In the genomic region with DNA sequence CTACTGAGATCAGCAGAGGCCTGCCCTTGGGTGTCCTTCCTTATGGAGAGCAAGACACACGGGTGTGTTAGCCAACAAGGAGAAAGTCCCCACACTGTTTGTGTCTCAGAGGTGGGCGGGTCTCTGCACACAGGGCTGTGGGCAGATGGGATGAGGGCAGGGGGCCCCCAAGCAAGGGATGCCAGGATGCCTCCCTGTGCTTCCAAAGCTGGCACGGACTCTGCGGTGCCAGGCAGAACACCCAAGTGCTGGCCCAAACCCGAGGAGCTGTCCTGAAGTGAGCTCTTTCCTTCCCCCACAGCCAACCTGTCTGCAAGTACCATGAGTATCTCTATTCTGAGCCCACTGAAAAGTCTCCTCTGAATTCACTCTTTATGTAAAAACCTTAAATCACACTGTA, we compare ENCODE assay signal across 1 cellular context.
TF ChIP-seq lines count a peak whose summit lies in the region.

No MANE protein-coding gene starts in this region.

TF ChIP-seq in GM23338, 12 proteins besides CTCF, POLR2A, EP300 and RAD21 (continued from another document):
- TF ChIP-seq, protein P1, sequence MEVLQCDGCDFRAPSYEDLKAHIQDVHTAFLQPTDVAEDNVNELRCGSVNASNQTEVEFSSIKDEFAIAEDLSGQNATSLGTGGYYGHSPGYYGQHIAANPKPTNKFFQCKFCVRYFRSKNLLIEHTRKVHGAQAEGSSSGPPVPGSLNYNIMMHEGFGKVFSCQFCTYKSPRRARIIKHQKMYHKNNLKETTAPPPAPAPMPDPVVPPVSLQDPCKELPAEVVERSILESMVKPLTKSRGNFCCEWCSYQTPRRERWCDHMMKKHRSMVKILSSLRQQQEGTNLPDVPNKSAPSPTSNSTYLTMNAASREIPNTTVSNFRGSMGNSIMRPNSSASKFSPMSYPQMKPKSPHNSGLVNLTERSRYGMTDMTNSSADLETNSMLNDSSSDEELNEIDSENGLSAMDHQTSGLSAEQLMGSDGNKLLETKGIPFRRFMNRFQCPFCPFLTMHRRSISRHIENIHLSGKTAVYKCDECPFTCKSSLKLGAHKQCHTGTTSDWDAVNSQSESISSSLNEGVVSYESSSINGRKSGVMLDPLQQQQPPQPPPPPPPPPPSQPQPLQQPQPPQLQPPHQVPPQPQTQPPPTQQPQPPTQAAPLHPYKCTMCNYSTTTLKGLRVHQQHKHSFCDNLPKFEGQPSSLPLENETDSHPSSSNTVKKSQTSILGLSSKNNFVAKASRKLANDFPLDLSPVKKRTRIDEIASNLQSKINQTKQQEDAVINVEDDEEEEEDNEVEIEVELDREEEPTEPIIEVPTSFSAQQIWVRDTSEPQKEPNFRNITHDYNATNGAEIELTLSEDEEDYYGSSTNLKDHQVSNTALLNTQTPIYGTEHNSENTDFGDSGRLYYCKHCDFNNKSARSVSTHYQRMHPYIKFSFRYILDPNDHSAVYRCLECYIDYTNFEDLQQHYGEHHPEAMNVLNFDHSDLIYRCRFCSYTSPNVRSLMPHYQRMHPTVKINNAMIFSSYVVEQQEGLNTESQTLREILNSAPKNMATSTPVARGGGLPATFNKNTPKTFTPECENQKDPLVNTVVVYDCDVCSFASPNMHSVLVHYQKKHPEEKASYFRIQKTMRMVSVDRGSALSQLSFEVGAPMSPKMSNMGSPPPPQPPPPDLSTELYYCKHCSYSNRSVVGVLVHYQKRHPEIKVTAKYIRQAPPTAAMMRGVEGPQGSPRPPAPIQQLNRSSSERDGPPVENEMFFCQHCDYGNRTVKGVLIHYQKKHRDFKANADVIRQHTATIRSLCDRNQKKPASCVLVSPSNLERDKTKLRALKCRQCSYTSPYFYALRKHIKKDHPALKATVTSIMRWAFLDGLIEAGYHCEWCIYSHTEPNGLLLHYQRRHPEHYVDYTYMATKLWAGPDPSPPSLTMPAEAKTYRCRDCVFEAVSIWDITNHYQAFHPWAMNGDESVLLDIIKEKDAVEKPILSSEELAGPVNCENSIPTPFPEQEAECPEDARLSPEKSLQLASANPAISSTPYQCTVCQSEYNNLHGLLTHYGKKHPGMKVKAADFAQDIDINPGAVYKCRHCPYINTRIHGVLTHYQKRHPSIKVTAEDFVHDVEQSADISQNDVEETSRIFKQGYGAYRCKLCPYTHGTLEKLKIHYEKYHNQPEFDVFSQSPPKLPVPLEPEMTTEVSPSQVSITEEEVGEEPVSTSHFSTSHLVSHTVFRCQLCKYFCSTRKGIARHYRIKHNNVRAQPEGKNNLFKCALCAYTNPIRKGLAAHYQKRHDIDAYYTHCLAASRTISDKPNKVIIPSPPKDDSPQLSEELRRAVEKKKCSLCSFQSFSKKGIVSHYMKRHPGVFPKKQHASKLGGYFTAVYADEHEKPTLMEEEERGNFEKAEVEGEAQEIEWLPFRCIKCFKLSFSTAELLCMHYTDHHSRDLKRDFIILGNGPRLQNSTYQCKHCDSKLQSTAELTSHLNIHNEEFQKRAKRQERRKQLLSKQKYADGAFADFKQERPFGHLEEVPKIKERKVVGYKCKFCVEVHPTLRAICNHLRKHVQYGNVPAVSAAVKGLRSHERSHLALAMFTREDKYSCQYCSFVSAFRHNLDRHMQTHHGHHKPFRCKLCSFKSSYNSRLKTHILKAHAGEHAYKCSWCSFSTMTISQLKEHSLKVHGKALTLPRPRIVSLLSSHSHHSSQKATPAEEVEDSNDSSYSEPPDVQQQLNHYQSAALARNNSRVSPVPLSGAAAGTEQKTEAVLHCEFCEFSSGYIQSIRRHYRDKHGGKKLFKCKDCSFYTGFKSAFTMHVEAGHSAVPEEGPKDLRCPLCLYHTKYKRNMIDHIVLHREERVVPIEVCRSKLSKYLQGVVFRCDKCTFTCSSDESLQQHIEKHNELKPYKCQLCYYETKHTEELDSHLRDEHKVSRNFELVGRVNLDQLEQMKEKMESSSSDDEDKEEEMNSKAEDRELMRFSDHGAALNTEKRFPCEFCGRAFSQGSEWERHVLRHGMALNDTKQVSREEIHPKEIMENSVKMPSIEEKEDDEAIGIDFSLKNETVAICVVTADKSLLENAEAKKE (CRISPR knock-in tag; IDR thresholded peaks at IDR 0.05) = no peak
- TF ChIP-seq EZH2phosphoT487 (IDR thresholded peaks at IDR 0.05; ENCODE audit: unreplicated experiment) (no peak), ZNF114 (CRISPR knock-in tag; IDR thresholded peaks at IDR 0.05) (no peak), POLR2AphosphoS5 (IDR thresholded peaks at IDR 0.05; ENCODE audit: low read depth) (no peak), JUNB (IDR thresholded peaks at IDR 0.05; ENCODE audit: unreplicated experiment) (no peak), STAT1 (IDR thresholded peaks at IDR 0.05; ENCODE audit: unreplicated experiment) (no peak), ZNF331 (CRISPR knock-in tag; IDR thresholded peaks at IDR 0.05; ENCODE audit: low read depth) (no peak), CREB1 (CRISPR knock-in tag; IDR thresholded peaks at IDR 0.05; ENCODE audit: low read depth) (no peak), EZH2 (IDR thresholded peaks at IDR 0.05; ENCODE audit: low read depth, unreplicated experiment) (no peak)
- TF ChIP-seq, protein P2, sequence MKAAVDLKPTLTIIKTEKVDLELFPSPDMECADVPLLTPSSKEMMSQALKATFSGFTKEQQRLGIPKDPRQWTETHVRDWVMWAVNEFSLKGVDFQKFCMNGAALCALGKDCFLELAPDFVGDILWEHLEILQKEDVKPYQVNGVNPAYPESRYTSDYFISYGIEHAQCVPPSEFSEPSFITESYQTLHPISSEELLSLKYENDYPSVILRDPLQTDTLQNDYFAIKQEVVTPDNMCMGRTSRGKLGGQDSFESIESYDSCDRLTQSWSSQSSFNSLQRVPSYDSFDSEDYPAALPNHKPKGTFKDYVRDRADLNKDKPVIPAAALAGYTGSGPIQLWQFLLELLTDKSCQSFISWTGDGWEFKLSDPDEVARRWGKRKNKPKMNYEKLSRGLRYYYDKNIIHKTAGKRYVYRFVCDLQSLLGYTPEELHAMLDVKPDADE (IDR thresholded peaks at IDR 0.05) = no peak
